In the genomic region with DNA sequence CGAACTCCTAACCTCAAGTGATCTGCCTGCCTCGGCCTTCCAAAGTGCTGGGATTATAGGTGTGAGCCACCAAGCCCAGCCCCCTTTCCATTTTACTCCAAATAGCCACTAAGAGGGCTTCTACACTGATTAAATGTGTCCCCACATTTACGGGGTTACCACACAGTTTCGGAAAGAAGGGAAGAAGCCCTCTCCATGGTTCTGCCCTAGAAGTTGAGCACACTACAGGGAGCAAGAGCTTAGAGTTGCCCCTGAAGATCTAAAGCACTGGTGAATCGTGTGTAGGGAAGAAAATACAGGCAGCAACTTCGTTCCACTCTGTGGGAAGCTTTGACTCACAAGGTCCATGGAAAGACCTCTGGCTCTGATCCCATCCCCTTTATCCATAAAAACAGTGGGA, we compare ENCODE assay signal across 27 cellular contexts.
"Had no signal": no experiment of that assay in that cellular context is flagged by ENCODE, and none has a peak within 500 bp of the region (broad histone marks: within the 10 kb centered on the region; RNA-seq: fewer than 3 reads in every experiment).

No MANE protein-coding gene starts in this region.

- H3K4me1 Mint-ChIP-seq: nephron; neural crest cell; stimulated activated memory B cell treated with anti-CD40 and anti-IgM and Interleukin-4, amounts not matched to agents 10 μg/mL and 1 μg/mL and 100 μg/mL, for 72 hours; stimulated activated naive CD8-positive, alpha-beta T cell treated with anti-CD3 and anti-CD28 coated beads, Interleukin-15, amount 100 ng/mL, for 72 hours had no signal

- H2AFZ ChIP-seq: parathyroid adenoma had no signal

- H3K27ac Mint-ChIP-seq: immature natural killer cell; naive thymus-derived CD8-positive, alpha-beta T cell; nephron; stimulated activated memory B cell treated with anti-CD40 and anti-IgM and Interleukin-4, amounts not matched to agents 10 μg/mL and 1 μg/mL and 100 μg/mL, for 72 hours; stimulated activated naive CD8-positive, alpha-beta T cell treated with anti-CD3 and anti-CD28 coated beads, Interleukin-15, amount 100 ng/mL, for 72 hours; type B pancreatic cell had no signal

- H3K9me3 ChIP-seq: left lung, lower lobe of right lung, neutrophil, psoas muscle, right lobe of liver, tibial nerve, uterus had no signal

- H3K79me2 ChIP-seq: parathyroid adenoma had no signal

- H3K27me3 ChIP-seq: right lobe of liver, uterus had no signal

- H3K4me1 ChIP-seq: left lung, lower lobe of right lung, parathyroid adenoma, psoas muscle, right lobe of liver, tibial nerve, uterus had no signal

- H3K4me3 Mint-ChIP-seq: immature natural killer cell; naive thymus-derived CD8-positive, alpha-beta T cell; nephron; neural crest cell; stimulated activated memory B cell treated with anti-CD40 and anti-IgM and Interleukin-4, amounts not matched to agents 10 μg/mL and 1 μg/mL and 100 μg/mL, for 72 hours; stimulated activated naive CD8-positive, alpha-beta T cell treated with anti-CD3 and anti-CD28 coated beads, Interleukin-15, amount 100 ng/mL, for 72 hours; type B pancreatic cell had no signal

- DNase-seq: immature natural killer cell; kidney; left colon; left lung; lower lobe of right lung; mammary epithelial cell; mesenchymal stem cell; occipital lobe; psoas muscle; right lobe of liver; stimulated activated CD4-positive, alpha-beta T cell treated with anti-CD3 and anti-CD28 coated beads, Interleukin-1b, Interleukin-23, amount 100 ng/mL, for 48 hours; stimulated activated CD4-positive, alpha-beta T cell treated with anti-CD3 and anti-CD28 coated beads, Interleukin-2, amount 100 ng/mL, for 48 hours; stimulated activated CD4-positive, alpha-beta T cell treated with anti-CD3 and anti-CD28 coated beads, Interleukin-4, amount 100 ng/mL, for 4 hours; stimulated activated CD8-positive, alpha-beta memory T cell treated with anti-CD3 and anti-CD28 coated beads, Interleukin-4, amount 100 ng/mL, for 48 hours; stimulated activated naive CD4-positive, alpha-beta T cell treated with Interleukin-2 at 50 U/mL for 16 hours; stimulated activated naive CD8-positive, alpha-beta T cell treated with anti-CD3 and anti-CD28 coated beads, Interleukin-15, amount 100 ng/mL, for 72 hours; substantia nigra; uterus had no signal

- ATAC-seq: left colon; left lung; lower lobe of right lung; psoas muscle; right lobe of liver; stimulated activated memory B cell treated with anti-CD40 and anti-IgM and Interleukin-4, amounts not matched to agents 10 μg/mL and 1 μg/mL and 100 μg/mL, for 72 hours; stimulated activated naive CD8-positive, alpha-beta T cell treated with anti-CD3 and anti-CD28 coated beads, Interleukin-15, amount 100 ng/mL, for 72 hours had no signal

- H3K4me2 ChIP-seq: smooth muscle cell had no signal

- H3K4me3 ChIP-seq: left lung, lower lobe of right lung, psoas muscle, right lobe of liver, smooth muscle cell, tibial nerve, uterus had no signal

- H3K9me3 Mint-ChIP-seq: naive thymus-derived CD8-positive, alpha-beta T cell; nephron; neural crest cell; stimulated activated memory B cell treated with anti-CD40 and anti-IgM and Interleukin-4, amounts not matched to agents 10 μg/mL and 1 μg/mL and 100 μg/mL, for 72 hours; stimulated activated naive CD8-positive, alpha-beta T cell treated with anti-CD3 and anti-CD28 coated beads, Interleukin-15, amount 100 ng/mL, for 72 hours; type B pancreatic cell had no signal

- H3K9ac ChIP-seq: parathyroid adenoma had no signal

- H3K27ac ChIP-seq: left lung, lower lobe of right lung, neutrophil, parathyroid adenoma, psoas muscle, right lobe of liver, tibial nerve, uterus had no signal

- H3K36me3 Mint-ChIP-seq: immature natural killer cell; stimulated activated memory B cell treated with anti-CD40 and anti-IgM and Interleukin-4, amounts not matched to agents 10 μg/mL and 1 μg/mL and 100 μg/mL, for 72 hours; type B pancreatic cell had no signal

- H3K36me3 ChIP-seq: left lung, lower lobe of right lung, neutrophil, right lobe of liver, tibial nerve, uterus had no signal
